10 cellular contexts compared by ENCODE assay signal in genomic region chr1:224067621-224068457, GRCh38. TPM values are rescaled to one million over a fixed set of nuclear protein-coding genes. Genes with fewer than 3 reads are reported as not detected.
DNase-seq lines count a peak whose midpoint lies in the region; ATAC-seq and TF ChIP-seq lines count a peak whose summit lies in the region.
"Had no signal": no experiment of that assay in that cellular context is flagged by ENCODE, and none has a peak within 500 bp of the region (broad histone marks: within the 10 kb centered on the region; RNA-seq: fewer than 3 reads in every experiment).

No MANE protein-coding gene starts in this region.

- peaks cover 12% of the 10 kb centered on the region for H3K4me1 Mint-ChIP-seq in activated naive CD8-positive, alpha-beta T cell treated with anti-CD3 and anti-CD28 coated beads for 36 hours
- peaks cover 5 to 10% (median 7%) of the 10 kb centered on the region in 3 donors for H3K4me1 Mint-ChIP-seq in T-cell

- DNase-seq in AG20443 (ENCODE audit: low spot score): peak; percentile 42
- peak; percentile 16 for DNase-seq in LoVo (ENCODE audit: low spot score)
- no peak for DNase-seq in activated naive CD8-positive, alpha-beta T cell treated with anti-CD3 and anti-CD28 coated beads for 36 hours
- peak; percentile 31 for DNase-seq in hepatic stellate cell (ENCODE audit: low spot score)
- DNase-seq in left ventricle myocardium superior: no peak
- no peak for DNase-seq in right lobe of liver
- no peak for DNase-seq in 8988T
- DNase-seq in T-cell: no peak
- DNase-seq: CD8-positive, alpha-beta T cell; right cardiac atrium had no signal

- H3K27me3 ChIP-seq in right lobe of liver: no peaks in the 10 kb centered on the region

- peaks cover 2% of the 10 kb centered on the region for H3K9me3 Mint-ChIP-seq in activated naive CD8-positive, alpha-beta T cell treated with anti-CD3 and anti-CD28 coated beads for 36 hours
- H3K9me3 Mint-ChIP-seq in T-cell: peaks cover 0 to 7% (median 7%) of the 10 kb centered on the region in 3 donors
- H3K9me3 Mint-ChIP-seq: CD8-positive, alpha-beta T cell had no signal

- no peaks in the 10 kb centered on the region for H3K36me3 ChIP-seq in right lobe of liver

- TF ChIP-seq CTCF in right lobe of liver (IDR thresholded peaks at IDR 0.05): no peak

- POLR2A ChIA-PET in T-cell (lab: Charles Lee): no interaction called here

- no peak for ATAC-seq in left ventricle myocardium superior
- ATAC-seq in right lobe of liver: no peak
- no peak for ATAC-seq in T-cell (replicated peaks in 1 of 4)
- ATAC-seq: CD8-positive, alpha-beta T cell; right cardiac atrium had no signal

- 72% methylated on average over 3 of the region's 3 CpGs for WGBS in right lobe of liver (ENCODE audit: insufficient coverage, low coverage, low lambda C conversion rate, missing lambda C conversion rate)

- H3K9me3 ChIP-seq in right lobe of liver: no peaks in the 10 kb centered on the region

- H3K27me3 Mint-ChIP-seq in activated naive CD8-positive, alpha-beta T cell treated with anti-CD3 and anti-CD28 coated beads for 36 hours: peaks cover 17% of the 10 kb centered on the region
- H3K27me3 Mint-ChIP-seq in T-cell: peaks cover 11 to 16% of the 10 kb centered on the region in 2 donors

- no peaks in the 10 kb centered on the region for H3K4me1 ChIP-seq in right lobe of liver

- no peak for TF ChIP-seq POLR2A in right lobe of liver (IDR thresholded peaks at IDR 0.05)

- H3K4me3 ChIP-seq in right lobe of liver: no peak overlapping the region

- no peaks in the 10 kb centered on the region for H3K36me3 Mint-ChIP-seq in activated naive CD8-positive, alpha-beta T cell treated with anti-CD3 and anti-CD28 coated beads for 36 hours
- H3K36me3 Mint-ChIP-seq in T-cell: no peaks in the 10 kb centered on the region
- H3K36me3 Mint-ChIP-seq: CD8-positive, alpha-beta T cell had no signal

- peak overlapping the region; percentile 10 for H3K27ac Mint-ChIP-seq in activated naive CD8-positive, alpha-beta T cell treated with anti-CD3 and anti-CD28 coated beads for 36 hours
- no peak overlapping the region for H3K27ac Mint-ChIP-seq in T-cell
- H3K27ac Mint-ChIP-seq: CD8-positive, alpha-beta T cell had no signal

- CTCF ChIA-PET in T-cell (lab: Charles Lee): interaction anchor here in 1 of 2 donors (0.5 to 0.6 kb wide), 2 partner anchors 22 to 76 kb away, joined by 3 read pairs; no protein-coding TSS in a partner anchor

- H3K4me3 Mint-ChIP-seq in activated naive CD8-positive, alpha-beta T cell treated with anti-CD3 and anti-CD28 coated beads for 36 hours: no peak overlapping the region
- no peak overlapping the region for H3K4me3 Mint-ChIP-seq in T-cell
- H3K4me3 Mint-ChIP-seq: CD8-positive, alpha-beta T cell had no signal

- intact Hi-C loops in left ventricle myocardium superior (cut with micrococcal nuclease): no loop called here
- intact Hi-C loops in right lobe of liver (cut with DNase I): no loop called here

- no peak overlapping the region for H3K27ac ChIP-seq in right lobe of liver

RNA-seq across cellular contexts. Expression of gene FBXO28, which starts 46.1 kb away (rescaled TPM):
- 10 to 100 TPM; 28.6 to 29.7 TPM for total RNA-seq in activated naive CD8-positive, alpha-beta T cell treated with anti-CD3 and anti-CD28 coated beads for 36 hours
- total RNA-seq in left ventricle myocardium superior (18.1 TPM), right lobe of liver (10 to 100 TPM; 11.5 to 20.9 (median 15.3) TPM), T-cell (10 to 100 TPM; 25.9 to 34.8 (median 33.3) TPM)

Comparison
In these comparisons a context has a peak if more than half of its experiments do, and no peak if none do; other contexts are left out.
1. DNase-seq: peak in AG20443 (single experiment), LoVo (single experiment) and hepatic stellate cell (single experiment); none in activated naive CD8-positive, alpha-beta T cell treated with anti-CD3 and anti-CD28 coated beads for 36 hours (single experiment), left ventricle myocardium superior (single experiment), right lobe of liver (0 of 3), 8988T (single experiment) and T-cell (0 of 34).